In genomic region chr9:27622688-27623340, GRCh38 we compare ENCODE assay signal across 18 cellular contexts.
"Had no signal": no experiment of that assay in that cellular context is flagged by ENCODE, and none has a peak within 500 bp of the region (broad histone marks: within the 10 kb centered on the region; RNA-seq: fewer than 3 reads in every experiment).

No MANE protein-coding gene starts in this region.

- H3K27ac Mint-ChIP-seq: activated naive CD8-positive, alpha-beta T cell; activated T-cell treated with anti-CD3 and anti-CD28 coated beads, Interleukin-2, amount 50 U/mL, for 24 hours; T-helper 1 cell treated with Interleukin-12 subunit alpha and Interleukin-12 subunit beta and Interleukin-4 antibody, amounts not matched to agents 30 μg/mL and 1 μg/mL, for 36 hours had no signal

- H3K9me3 Mint-ChIP-seq: activated T-cell treated with anti-CD3 and anti-CD28 coated beads, Interleukin-2, amount 50 U/mL, for 24 hours; naive B cell; T-helper 1 cell treated with Interleukin-12 subunit alpha and Interleukin-12 subunit beta and Interleukin-4 antibody, amounts not matched to agents 30 μg/mL and 1 μg/mL, for 36 hours had no signal

- H3K4me3 ChIP-seq: esophagus squamous epithelium, psoas muscle, sigmoid colon, suprapubic skin, upper lobe of left lung had no signal

- H3K9me3 ChIP-seq: esophagus squamous epithelium, psoas muscle, sigmoid colon, suprapubic skin, upper lobe of left lung had no signal

- H3K36me3 ChIP-seq: brain microvascular endothelial cell, esophagus squamous epithelium, sigmoid colon, suprapubic skin, upper lobe of left lung had no signal

- H3K4me3 Mint-ChIP-seq: activated naive CD8-positive, alpha-beta T cell; activated T-cell treated with anti-CD3 and anti-CD28 coated beads, Interleukin-2, amount 50 U/mL, for 24 hours; naive B cell; T-helper 1 cell treated with Interleukin-12 subunit alpha and Interleukin-12 subunit beta and Interleukin-4 antibody, amounts not matched to agents 30 μg/mL and 1 μg/mL, for 36 hours had no signal

- DNase-seq: activated CD4-positive, alpha-beta T cell treated with anti-CD3 and anti-CD28 coated beads, Interleukin-2, amount 50 U/mL, for 1 hour; activated effector memory CD4-positive, alpha-beta T cell treated with Interleukin-2 at 50 U/mL for 16 hours; activated T-cell treated with anti-CD3 and anti-CD28 coated beads, Interleukin-2, amount 50 U/mL, for 24 hours; brain microvascular endothelial cell; esophagus squamous epithelium; foreskin fibroblast; head of caudate nucleus; left colon; naive B cell; psoas muscle; sigmoid colon; stimulated activated CD4-positive, alpha-beta T cell treated with anti-CD3 and anti-CD28 coated beads, Interleukin-12 subunit alpha, Interleukin-12 subunit beta, amount 100 ng/mL, for 4 hours; stimulated activated CD4-positive, alpha-beta T cell treated with anti-CD3 and anti-CD28 coated beads, Interleukin-2, amount 100 ng/mL, for 48 hours; stimulated activated naive CD4-positive, alpha-beta T cell treated with Interleukin-2 at 50 U/mL for 16 hours; upper lobe of left lung had no signal

- H3K27me3 Mint-ChIP-seq: activated naive CD8-positive, alpha-beta T cell had no signal

- H3K36me3 Mint-ChIP-seq: activated naive CD8-positive, alpha-beta T cell; naive B cell had no signal

- H3K27ac ChIP-seq: brain microvascular endothelial cell, esophagus squamous epithelium, psoas muscle, sigmoid colon, suprapubic skin, upper lobe of left lung had no signal
